Comparison of ENCODE assay signal across 8 cellular contexts in the genomic region with DNA sequence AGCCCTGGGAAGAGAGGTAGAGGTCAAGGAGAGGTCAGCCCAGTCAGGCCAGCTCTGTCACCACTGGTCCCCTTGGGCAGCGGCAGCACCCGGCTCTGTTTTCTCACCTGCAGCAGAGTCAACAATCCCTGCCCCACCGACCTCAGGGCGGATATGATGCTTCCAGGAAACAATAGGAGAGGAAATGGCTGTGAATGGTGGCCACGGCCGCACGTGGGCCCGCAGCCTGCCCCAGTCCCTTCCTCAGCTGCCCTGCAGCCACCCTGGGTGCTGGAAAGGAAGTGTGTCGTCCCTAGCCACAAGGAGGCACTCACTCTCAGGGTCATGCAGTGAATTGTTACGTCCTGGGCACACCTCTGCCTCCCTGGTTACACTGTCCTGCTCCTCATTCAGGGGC.
DNase-seq lines count a peak whose midpoint lies in the region; ATAC-seq, FAIRE-seq and TF ChIP-seq lines count a peak whose summit lies in the region.

No MANE protein-coding gene starts in this region.

- H3K27me3 Mint-ChIP-seq in CD4-positive, alpha-beta memory T cell = no peaks in the 10 kb centered on the region

- TF ChIP-seq CTCF in kidney (IDR thresholded peaks at IDR 0.05; ENCODE audit: borderline replicate concordance, extremely low read depth, insufficient read depth) = peak; percentile 10

- no peak overlapping the region for H3K27ac ChIP-seq in CD4-positive, alpha-beta memory T cell (ENCODE audit: low read depth, low read length)
- H3K27ac ChIP-seq in kidney (ENCODE audit: low read depth in 2 of 2, low read length in 2 of 2) = no peak overlapping the region

- H3K4me1 ChIP-seq in CD4-positive, alpha-beta memory T cell (ENCODE audit: insufficient read depth, low read length) = peaks cover 15% of the 10 kb centered on the region
- peaks cover 3 to 9% of the 10 kb centered on the region in 2 donors for H3K4me1 ChIP-seq in kidney (ENCODE audit: control insufficient read depth in 1 of 2, insufficient read depth in 1 of 2, low read depth in 1 of 2, low read length in 2 of 2)

- H3K9ac ChIP-seq in kidney (ENCODE audit: low read length in 2 of 2) = no peak overlapping the region

- no peak overlapping the region for H3K4me3 ChIP-seq in CD4-positive, alpha-beta memory T cell (ENCODE audit: low read length in 2 of 2)
- H3K4me3 ChIP-seq in kidney (ENCODE audit: low read length in 2 of 2) = no peak overlapping the region

- CTCF ChIA-PET in CD4-positive, alpha-beta memory T cell (lab: Charles Lee; ENCODE audit: partially characterized antibody) = interaction anchor here (1.4 to 2.4 kb wide), 5 partner anchors 16 to 227 kb away, joined by 3 to 8 read pairs (median 5); no protein-coding TSS in a partner anchor

- no peaks in the 10 kb centered on the region for H3K27me3 ChIP-seq in CD4-positive, alpha-beta memory T cell (ENCODE audit: insufficient read depth, low read length)

- no peaks in the 10 kb centered on the region for H3K9me3 ChIP-seq in CD4-positive, alpha-beta memory T cell (ENCODE audit: control insufficient read depth in 1 of 2, low read length in 2 of 2)
- H3K9me3 ChIP-seq in kidney (ENCODE audit: control insufficient read depth in 1 of 2, low read length in 2 of 2) = no peaks in the 10 kb centered on the region

- intact Hi-C loops in CD4-positive, alpha-beta memory T cell (cut with micrococcal nuclease) = loop anchor here (1.0 to 2.0 kb wide), 5 partner anchors 46 to 339 kb away; partner anchors contain the start of genes CASP3, IRF2 and PRIMPOL
- intact Hi-C loops in kidney (cut with DNase I) = no loop called here

- peak overlapping the region; percentile 17 to 94 (median 71) for H3K27ac Mint-ChIP-seq in CD4-positive, alpha-beta memory T cell

- peak; percentile 47 for ATAC-seq in HG03439 (IDR thresholded peaks at IDR 0.05; ENCODE audit: unreplicated experiment)
- no peak for ATAC-seq in GM18873 (IDR thresholded peaks at IDR 0.05; ENCODE audit: low FRiP score, unreplicated experiment)
- no peak for ATAC-seq in GM19328 (IDR thresholded peaks at IDR 0.05; ENCODE audit: unreplicated experiment)

- H3K36me3 ChIP-seq in CD4-positive, alpha-beta memory T cell (ENCODE audit: insufficient read depth, low read length) = no peaks in the 10 kb centered on the region
- H3K36me3 ChIP-seq in kidney (ENCODE audit: control insufficient read depth in 1 of 2, insufficient read depth in 2 of 2, low read length in 2 of 2) = no peaks in the 10 kb centered on the region

- peaks cover 18 to 29% (median 24%) of the 10 kb centered on the region in 4 donors for H3K4me1 Mint-ChIP-seq in CD4-positive, alpha-beta memory T cell

- peak; percentile 46 to 61 (median 48) for DNase-seq in CD4-positive, alpha-beta memory T cell
- peak; percentile 42 for DNase-seq in activated T-cell treated with anti-CD3 and anti-CD28 coated beads, Interleukin-2, amount 50 U/mL, for 1 hour
- peak; percentile 70 for DNase-seq in kidney
- DNase-seq in hypothalamus (lab: John Stamatoyannopoulos, UW) = no peak
- DNase-seq in KG1 (lab: John Stamatoyannopoulos, UW) = no peak

- H3K36me3 Mint-ChIP-seq in CD4-positive, alpha-beta memory T cell = no peaks in the 10 kb centered on the region

- POLR2A ChIA-PET in CD4-positive, alpha-beta memory T cell (lab: Charles Lee; ENCODE audit: partially characterized antibody) = interaction anchor here (1.7 to 2.8 kb wide), 3 partner anchors 28 to 46 kb away, joined by 8 to 11 read pairs (median 9); no protein-coding TSS in a partner anchor

- peak overlapping the region in 7 of 8 donors; percentile 27 to 63 (median 53) for H3K4me3 Mint-ChIP-seq in CD4-positive, alpha-beta memory T cell

- no peak for FAIRE-seq in kidney (lab: Jason Lieb, UNC)

- no peaks in the 10 kb centered on the region for H3K9me3 Mint-ChIP-seq in CD4-positive, alpha-beta memory T cell

Comparison
In these comparisons a context has a peak if more than half of its experiments do, and no peak if none do; other contexts are left out.
1. DNase-seq: peak in CD4-positive, alpha-beta memory T cell (5 of 5), activated T-cell treated with anti-CD3 and anti-CD28 coated beads, Interleukin-2, amount 50 U/mL, for 1 hour (single experiment) and kidney (single experiment); none in hypothalamus (0 of 51) and KG1 (single experiment).